23 cellular contexts compared by ENCODE assay signal in genomic region chrX:149961572-149961971, GRCh38. TPM values are rescaled to one million over a fixed set of nuclear protein-coding genes. Genes with fewer than 3 reads are reported as not detected.
"Had no signal": no experiment of that assay in that cellular context is flagged by ENCODE, and none has a peak within 500 bp of the region (broad histone marks: within the 10 kb centered on the region; RNA-seq: fewer than 3 reads in every experiment).

No MANE protein-coding gene starts in this region.

- DNase-seq: IMR-90, Karpas-422, KG1, MG63, NCI-H1092, NCI-H1105 treated with DMSO at 0.1 percent for 48 hours, NCI-H1417 treated with DMSO at 0.1 percent for 48 hours, NCI-H187, NCI-H2029, NCI-H2081 treated with DMSO at 0.1 percent for 48 hours, NCI-H2171, NCI-H524, NCI-H526 treated with DMSO at 0.1 percent for 48 hours, NCI-H748 treated with DMSO at 0.1 percent for 48 hours, OCI-M1, Right ventricle myocardium superior, RPMI8226, SK-N-SH, SW 1271 had no signal

- H3K9ac ChIP-seq: SK-N-SH had no signal

- H3K4me3 ChIP-seq: MG63 had no signal

- H3K9me3 ChIP-seq: MG63, SK-N-SH had no signal

- H3K4me2 ChIP-seq: SK-N-SH had no signal

- FAIRE-seq: RCC 7860 had no signal

- H3K36me3 ChIP-seq: MG63 had no signal

- H3K27me3 ChIP-seq: MG63 had no signal

RNA-seq across cellular contexts. Expression of gene HSFX4, which starts 32.2 kb away (rescaled TPM):
- total RNA-seq: HT-29, IMR-90, NCI-H460, Right ventricle myocardium superior, SK-MEL-5 had no signal
